26 cellular contexts compared by ENCODE assay signal in genomic region chr3:129585949-129586657, GRCh38. TPM values are rescaled to one million over a fixed set of nuclear protein-coding genes. Genes with fewer than 3 reads are reported as not detected.
"Had no signal": no experiment of that assay in that cellular context is flagged by ENCODE, and none has a peak within 500 bp of the region (broad histone marks: within the 10 kb centered on the region; RNA-seq: fewer than 3 reads in every experiment).

No MANE protein-coding gene starts in this region.

- H3K27me3 ChIP-seq: breast epithelium, dorsolateral prefrontal cortex, foreskin keratinocyte, left lung, stomach, suprapubic skin, tibial nerve had no signal

- H3K4me3 Mint-ChIP-seq: activated CD4-positive, alpha-beta T cell treated with anti-CD3 and anti-CD28 coated beads, Interleukin-2, amount 10 ng/mL, durations not matched to agents 7 days and 5 days; activated CD8-positive, alpha-beta T cell treated with anti-CD3 and anti-CD28 coated beads, Interleukin-2, amount 10 ng/mL, durations not matched to agents 7 days and 5 days; activated T-helper 17 cell treated with anti-CD3 and anti-CD28 coated beads, Interleukin-2, amount 50 U/mL, for 72 hours; central memory CD8-positive, alpha-beta T cell; endodermal cell; natural killer cell treated with Interleukin-12 subunit alpha and Interleukin-12 subunit beta and Interleukin-15 and Interleukin-18, amount 100 ng/mL, for 72 hours had no signal

- H3K9me3 ChIP-seq: breast epithelium, left lung, stomach, suprapubic skin, tibial nerve had no signal

- H3K9ac ChIP-seq: parathyroid adenoma had no signal

- DNase-seq: activated CD4-positive, alpha-beta T cell treated with anti-CD3 and anti-CD28 coated beads, Interleukin-2, amount 10 ng/mL, durations not matched to agents 7 days and 5 days; activated CD4-positive, CD25-positive, alpha-beta regulatory T cell treated with anti-CD3 and anti-CD28 coated beads, Interleukin-2, amount 50 U/mL, for 72 hours; activated CD8-positive, alpha-beta T cell treated with anti-CD3 and anti-CD28 coated beads, Interleukin-2, amount 10 ng/mL, durations not matched to agents 7 days and 5 days; dorsolateral prefrontal cortex; endodermal cell; hippocampal formation; kidney glomerular epithelial cell; left lung; stimulated activated CD4-positive, alpha-beta T cell treated with anti-CD3 and anti-CD28 coated beads, Interleukin-4, amount 100 ng/mL, for 24 hours; stomach; T-helper 1 cell; WERI-Rb-1 had no signal

- ATAC-seq: activated CD8-positive, alpha-beta T cell treated with anti-CD3 and anti-CD28 coated beads, Interleukin-2, amount 10 ng/mL, durations not matched to agents 7 days and 5 days; activated naive CD4-positive, alpha-beta T cell treated with anti-CD3 and anti-CD28 coated beads, Interleukin-2, amount 50 U/mL, for 72 hours; activated T-helper 17 cell treated with anti-CD3 and anti-CD28 coated beads, Interleukin-2, amount 50 U/mL, for 72 hours; foreskin keratinocyte; natural killer cell treated with Interleukin-12 subunit alpha and Interleukin-12 subunit beta and Interleukin-15 and Interleukin-18, amount 100 ng/mL, for 72 hours had no signal

- H3K27ac Mint-ChIP-seq: activated CD4-positive, alpha-beta T cell treated with anti-CD3 and anti-CD28 coated beads, Interleukin-2, amount 10 ng/mL, durations not matched to agents 7 days and 5 days; activated CD8-positive, alpha-beta T cell treated with anti-CD3 and anti-CD28 coated beads, Interleukin-2, amount 10 ng/mL, durations not matched to agents 7 days and 5 days; activated naive CD4-positive, alpha-beta T cell treated with anti-CD3 and anti-CD28 coated beads, Interleukin-2, amount 50 U/mL, for 72 hours; activated T-helper 17 cell treated with anti-CD3 and anti-CD28 coated beads, Interleukin-2, amount 50 U/mL, for 72 hours; endodermal cell; natural killer cell treated with Interleukin-12 subunit alpha and Interleukin-12 subunit beta and Interleukin-15 and Interleukin-18, amount 100 ng/mL, for 72 hours had no signal

- H3K36me3 Mint-ChIP-seq: activated naive CD4-positive, alpha-beta T cell treated with anti-CD3 and anti-CD28 coated beads, Interleukin-2, amount 50 U/mL, for 72 hours; natural killer cell treated with Interleukin-12 subunit alpha and Interleukin-12 subunit beta and Interleukin-15 and Interleukin-18, amount 100 ng/mL, for 72 hours had no signal

- H3K4me1 Mint-ChIP-seq: activated CD4-positive, alpha-beta T cell treated with anti-CD3 and anti-CD28 coated beads, Interleukin-2, amount 10 ng/mL, durations not matched to agents 7 days and 5 days; endodermal cell had no signal

- H3K4me1 ChIP-seq: breast epithelium, foreskin keratinocyte, parathyroid adenoma had no signal

- H3K36me3 ChIP-seq: breast epithelium had no signal

- H3K27ac ChIP-seq: epithelial cell of prostate, foreskin keratinocyte, parathyroid adenoma, WERI-Rb-1 had no signal

- H3K4me3 ChIP-seq: breast epithelium, dorsolateral prefrontal cortex, left lung, stomach, suprapubic skin, tibial nerve had no signal

- H3K9me3 Mint-ChIP-seq: activated CD4-positive, alpha-beta T cell treated with anti-CD3 and anti-CD28 coated beads, Interleukin-2, amount 10 ng/mL, durations not matched to agents 7 days and 5 days; activated naive CD4-positive, alpha-beta T cell treated with anti-CD3 and anti-CD28 coated beads, Interleukin-2, amount 50 U/mL, for 72 hours; activated T-helper 17 cell treated with anti-CD3 and anti-CD28 coated beads, Interleukin-2, amount 50 U/mL, for 72 hours; central memory CD8-positive, alpha-beta T cell; endodermal cell; natural killer cell treated with Interleukin-12 subunit alpha and Interleukin-12 subunit beta and Interleukin-15 and Interleukin-18, amount 100 ng/mL, for 72 hours had no signal

- H2AFZ ChIP-seq: parathyroid adenoma had no signal

RNA-seq across cellular contexts. Expression of gene H1-8, which starts 43.1 kb away (rescaled TPM):
- total RNA-seq: activated CD4-positive, alpha-beta T cell treated with anti-CD3 and anti-CD28 coated beads, Interleukin-2, amount 10 ng/mL, durations not matched to agents 7 days and 5 days; activated CD8-positive, alpha-beta T cell treated with anti-CD3 and anti-CD28 coated beads, Interleukin-2, amount 10 ng/mL, durations not matched to agents 7 days and 5 days; activated naive CD4-positive, alpha-beta T cell treated with anti-CD3 and anti-CD28 coated beads, Interleukin-2, amount 50 U/mL, for 72 hours; activated T-helper 17 cell treated with anti-CD3 and anti-CD28 coated beads, Interleukin-2, amount 50 U/mL, for 72 hours; breast epithelium; dorsolateral prefrontal cortex; endodermal cell; foreskin keratinocyte; glomerular endothelial cell; left lung; lung microvascular endothelial cell; natural killer cell treated with Interleukin-12 subunit alpha and Interleukin-12 subunit beta and Interleukin-15 and Interleukin-18, amount 100 ng/mL, for 72 hours; pulmonary artery endothelial cell; right cardiac atrium; stomach; suprapubic skin; tibial nerve had no signal
- polyA plus RNA-seq: foreskin keratinocyte, right cardiac atrium, stomach had no signal

RNA-seq across cellular contexts. Expression of gene RHO, which starts 57.7 kb away (rescaled TPM):
- total RNA-seq: activated CD4-positive, alpha-beta T cell treated with anti-CD3 and anti-CD28 coated beads, Interleukin-2, amount 10 ng/mL, durations not matched to agents 7 days and 5 days; activated CD8-positive, alpha-beta T cell treated with anti-CD3 and anti-CD28 coated beads, Interleukin-2, amount 10 ng/mL, durations not matched to agents 7 days and 5 days; activated naive CD4-positive, alpha-beta T cell treated with anti-CD3 and anti-CD28 coated beads, Interleukin-2, amount 50 U/mL, for 72 hours; activated T-helper 17 cell treated with anti-CD3 and anti-CD28 coated beads, Interleukin-2, amount 50 U/mL, for 72 hours; foreskin keratinocyte; glomerular endothelial cell; left lung; lung microvascular endothelial cell; natural killer cell treated with Interleukin-12 subunit alpha and Interleukin-12 subunit beta and Interleukin-15 and Interleukin-18, amount 100 ng/mL, for 72 hours; pulmonary artery endothelial cell; right cardiac atrium; stomach; suprapubic skin; tibial nerve had no signal
- polyA plus RNA-seq: foreskin keratinocyte, right cardiac atrium, stomach had no signal
